12 cellular contexts compared by ENCODE assay signal in the genomic region with DNA sequence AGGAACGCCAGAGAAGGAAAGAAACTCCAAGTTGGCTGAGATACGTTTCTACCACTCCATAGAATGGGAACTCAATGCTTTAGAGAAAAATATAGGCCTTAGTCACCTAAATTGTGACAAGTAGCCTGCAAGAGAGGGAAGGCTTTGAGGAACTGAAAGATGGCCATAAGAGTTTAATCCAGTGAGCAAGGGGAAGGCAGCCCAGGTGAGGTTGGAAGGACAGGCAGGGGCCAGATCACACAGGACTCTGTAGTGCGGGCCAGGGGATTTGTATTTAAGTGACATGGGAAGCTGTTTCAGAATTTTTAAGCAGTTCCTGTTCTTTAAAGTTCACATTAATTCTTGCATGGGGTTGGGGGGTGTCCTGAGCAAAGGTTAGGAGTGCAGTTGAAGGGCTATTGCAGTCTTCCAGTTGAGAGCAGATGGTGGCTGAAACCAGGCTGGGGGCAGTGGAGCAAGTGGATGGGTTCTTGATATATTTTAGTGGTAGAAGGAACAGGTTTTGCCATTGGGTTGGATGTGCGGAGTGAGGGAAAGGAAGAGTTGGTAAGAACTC.
DNase-seq lines count a peak whose midpoint lies in the region; ATAC-seq and TF ChIP-seq lines count a peak whose summit lies in the region.
"Had no signal": no experiment of that assay in that cellular context is flagged by ENCODE, and none has a peak within 500 bp of the region (broad histone marks: within the 10 kb centered on the region; RNA-seq: fewer than 3 reads in every experiment).

No MANE protein-coding gene starts in this region.

- no peak overlapping the region for H3K9ac ChIP-seq in muscle layer of colon (ENCODE audit: low read length)

- H3K9me3 ChIP-seq in muscle layer of colon (ENCODE audit: low read length): no peaks in the 10 kb centered on the region
- H3K9me3 ChIP-seq: thyroid gland had no signal

- H3K36me3 ChIP-seq in GM06990 (ENCODE audit: control insufficient read depth, insufficient read depth, low read length) (no peaks in the 10 kb centered on the region), muscle layer of colon (ENCODE audit: insufficient read depth, low read length) (no peaks in the 10 kb centered on the region)
- H3K36me3 ChIP-seq: thyroid gland had no signal

- peaks cover 38% of the 10 kb centered on the region for H3K4me1 ChIP-seq in muscle layer of colon (ENCODE audit: insufficient read depth, low read length)
- H3K4me1 ChIP-seq: thyroid gland had no signal

- no peak for DNase-seq in GM06990 (ENCODE audit: extremely low read depth, insufficient read length)
- no peak for DNase-seq in NCI-H2107 (lab: John Stamatoyannopoulos, UW)
- no peak for DNase-seq in KG1 (lab: John Stamatoyannopoulos, UW)
- no peak for DNase-seq in DMS114 treated with DMSO at 0.1 percent for 48 hours (lab: John Stamatoyannopoulos, UW; ENCODE audit: unreplicated experiment)
- DNase-seq in SK-N-DZ (ENCODE audit: low spot score): no peak
- DNase-seq: COR-L47, dorsolateral prefrontal cortex, NCI-H1436 treated with DMSO at 0.1 percent for 48 hours, thyroid gland had no signal

- no peak for TF ChIP-seq CTCF in GM06990 (IDR thresholded peaks at IDR 0.05; ENCODE audit: insufficient read depth, low read length, poor library complexity, severe bottlenecking)

- peak; percentile 45 for ATAC-seq in GM21447 (IDR thresholded peaks at IDR 0.05; ENCODE audit: unreplicated experiment)
- ATAC-seq in HG03354 (IDR thresholded peaks at IDR 0.05; ENCODE audit: poor library complexity, severe bottlenecking, unreplicated experiment): peak; percentile 36

- peak overlapping the region; percentile 6; the same call in 1 of the 2 replicates for H3K4me3 ChIP-seq in GM06990 (replicated peaks; ENCODE audit: low read depth, low read length)
- peak overlapping the region in 1 of 2 donors; percentile 32 for H3K4me3 ChIP-seq in muscle layer of colon (ENCODE audit: low read depth in 1 of 2, low read length in 2 of 2)
- H3K4me3 ChIP-seq: dorsolateral prefrontal cortex, thyroid gland had no signal

- H3K27me3 ChIP-seq in GM06990 (replicated peaks; ENCODE audit: control insufficient read depth, insufficient read depth, low read length): no peaks in the 10 kb centered on the region
- H3K27me3 ChIP-seq in muscle layer of colon (ENCODE audit: control insufficient read depth in 1 of 2, insufficient read depth in 2 of 2, low read length in 2 of 2): no peaks in the 10 kb centered on the region
- H3K27me3 ChIP-seq: dorsolateral prefrontal cortex, thyroid gland had no signal

- H3K27ac ChIP-seq in muscle layer of colon (ENCODE audit: low read depth, low read length): peak overlapping the region; percentile 7
- H3K27ac ChIP-seq: thyroid gland had no signal
